12 cellular contexts compared by ENCODE assay signal in genomic region chr1:239784896-239785295, GRCh38.
DNase-seq lines count a peak whose midpoint lies in the region; ATAC-seq and TF ChIP-seq lines count a peak whose summit lies in the region.
"Had no signal": no experiment of that assay in that cellular context is flagged by ENCODE, and none has a peak within 500 bp of the region (broad histone marks: within the 10 kb centered on the region; RNA-seq: fewer than 3 reads in every experiment).

No MANE protein-coding gene starts in this region.

- no peak for TF ChIP-seq CTCF in SK-N-SH (IDR thresholded peaks at IDR 0.05)
- no peak for TF ChIP-seq CTCF in brain (conservative IDR thresholded peaks at IDR 0.05)
- no peak for TF ChIP-seq CTCF in upper lobe of right lung (IDR thresholded peaks at IDR 0.05)

- H3K9me3 ChIP-seq in SK-N-SH (no peaks in the 10 kb centered on the region), upper lobe of right lung (no peaks in the 10 kb centered on the region)
- H3K9me3 ChIP-seq: HAP-1 had no signal

- WGBS in SK-N-SH (ENCODE audit: low lambda C conversion rate), result 62% methylated on average over 3 of the region's 3 CpGs

- peaks cover 0 to 14% of the 10 kb centered on the region in 2 experiments; a peak in 2 of 4 replicates for H3K4me1 ChIP-seq in SK-N-SH (ENCODE audit: control insufficient read depth in 1 of 2, insufficient read depth in 2 of 2, low read depth in 1 of 2, low read length in 1 of 2)
- H3K4me1 ChIP-seq in upper lobe of right lung, result no peaks in the 10 kb centered on the region
- H3K4me1 ChIP-seq: HAP-1 had no signal

- CTCF ChIA-PET in SK-N-SH (lab: Yijun Ruan, JAX), result interaction anchor here (1.0 kb wide), 1 partner anchor 13 kb away, joined by 3 read pairs; no protein-coding TSS in a partner anchor

- no peaks in the 10 kb centered on the region for H4K20me1 ChIP-seq in SK-N-SH (ENCODE audit: insufficient read depth)

- H3K9ac ChIP-seq in SK-N-SH, result no peak overlapping the region

- H3K9me3 Mint-ChIP-seq in brain, result peaks cover 0 to 36% (median 3%) of the 10 kb centered on the region in 5 experiments

- H3K4me2 ChIP-seq in SK-N-SH, result no peak overlapping the region

- POLR2A ChIA-PET in SK-N-SH (lab: Yijun Ruan, JAX), result no interaction called here

- no peak for ATAC-seq in SK-N-SH treated with all-trans-retinoic acid at 6 μM for 48 hours
- no peak for ATAC-seq in upper lobe of right lung

- H3K79me2 ChIP-seq in SK-N-SH (ENCODE audit: insufficient read depth), result no peaks in the 10 kb centered on the region

- H3K27me3 ChIP-seq in SK-N-SH (ENCODE audit: insufficient read depth) (no peaks in the 10 kb centered on the region; the same call in 1 of the 2 replicates), upper lobe of right lung (no peaks in the 10 kb centered on the region)

- no peak overlapping the region for H2AFZ ChIP-seq in SK-N-SH (ENCODE audit: low read depth)

- DNase-seq in SK-N-SH (no peak), NCI-H446 (lab: John Stamatoyannopoulos, UW) (peak; percentile 35 to 74), DMS79 (lab: John Stamatoyannopoulos, UW) (no peak), upper lobe of right lung (no peak), HuH-7 (ENCODE audit: low spot score) (no peak)
- DNase-seq: CD4-positive, alpha-beta memory T cell; GOT3; KBM-7 had no signal

- no peak for TF ChIP-seq RAD21 in SK-N-SH (IDR thresholded peaks at IDR 0.05; ENCODE audit: low read length)

- no peaks in the 10 kb centered on the region for H3K9me2 ChIP-seq in SK-N-SH

- no peaks in the 10 kb centered on the region for H3K27me3 Mint-ChIP-seq in brain
- H3K27me3 Mint-ChIP-seq: B cell; CD4-positive, alpha-beta memory T cell had no signal

- peaks cover 0 to 7% of the 10 kb centered on the region in 2 experiments for H3K36me3 ChIP-seq in SK-N-SH (replicated peaks in 1 of 2; ENCODE audit: control insufficient read depth in 1 of 2, insufficient read depth in 2 of 2, low read length in 1 of 2)
- no peaks in the 10 kb centered on the region for H3K36me3 ChIP-seq in upper lobe of right lung
- H3K36me3 ChIP-seq: HAP-1 had no signal

- no peak for TF ChIP-seq EP300 in SK-N-SH (IDR thresholded peaks at IDR 0.05; ENCODE audit: borderline replicate concordance in 1 of 2, low read depth in 1 of 2, low read length in 1 of 2)

- H3K4me3 ChIP-seq in SK-N-SH (ENCODE audit: low read depth in 2 of 2, low read length in 1 of 2), result no peak overlapping the region
- no peak overlapping the region for H3K4me3 ChIP-seq in upper lobe of right lung
- H3K4me3 ChIP-seq: HAP-1 had no signal

- intact Hi-C loops in upper lobe of right lung (cut with DNase I), result no loop called here

- no peaks in the 10 kb centered on the region for H3K36me3 Mint-ChIP-seq in brain
- H3K36me3 Mint-ChIP-seq: CD4-positive, alpha-beta memory T cell had no signal

- H3K27ac Mint-ChIP-seq in brain, result peak overlapping the region in 4 of 5 experiments; percentile 22 to 66 (median 60)
- H3K27ac Mint-ChIP-seq: B cell; CD4-positive, alpha-beta memory T cell had no signal

- peak overlapping the region in 1 of 5 experiments; percentile 44 for H3K4me3 Mint-ChIP-seq in brain
- H3K4me3 Mint-ChIP-seq: B cell; CD4-positive, alpha-beta memory T cell had no signal

- peaks cover 16% of the 10 kb centered on the region for H3K4me1 Mint-ChIP-seq in brain
- H3K4me1 Mint-ChIP-seq: B cell had no signal

- peak overlapping the region in 1 of 2 experiments; percentile 17; a peak in 2 of 4 replicates for H3K27ac ChIP-seq in SK-N-SH (ENCODE audit: low read depth in 2 of 2, low read length in 1 of 2)
- no peak overlapping the region for H3K27ac ChIP-seq in upper lobe of right lung

- no peaks in the 10 kb centered on the region for H3F3A ChIP-seq in SK-N-SH (replicated peaks; ENCODE audit: insufficient read depth)

TF ChIP-seq in SK-N-SH, 30 proteins besides CTCF, POLR2A, EP300 and RAD21:
- TF ChIP-seq REST (IDR thresholded peaks at IDR 0.05; ENCODE audit: low read depth, low read length), result no peak
- TF ChIP-seq YY1 (IDR thresholded peaks at IDR 0.05; ENCODE audit: low read depth), result no peak
- TF ChIP-seq GATA2 (CRISPR knock-in tag; IDR thresholded peaks at IDR 0.05), result peak; percentile 36; the same call in 1 of the 2 replicates
- no peak for TF ChIP-seq MXI1 (IDR thresholded peaks at IDR 0.05; ENCODE audit: low read depth, low read length)
- TF ChIP-seq NRF1 (IDR thresholded peaks at IDR 0.05; ENCODE audit: low read depth, low read length), result no peak
- no peak for TF ChIP-seq IRF3 (IDR thresholded peaks at IDR 0.05; ENCODE audit: low read depth, low read length)
- no peak for TF ChIP-seq RCOR1 (IDR thresholded peaks at IDR 0.05; ENCODE audit: low read length)

TF ChIP-seq in SK-N-SH treated with all-trans-retinoic acid at 6 μM for 48 hours, 23 proteins besides CTCF, POLR2A, EP300 and RAD21 (continues in another document):
- TF ChIP-seq PATZ1 (CRISPR knock-in tag; IDR thresholded peaks at IDR 0.05; ENCODE audit: borderline replicate concordance), result no peak
- TF ChIP-seq ZC3H10 (CRISPR knock-in tag; IDR thresholded peaks at IDR 0.05), result no peak
- no peak for TF ChIP-seq CSDC2 (CRISPR knock-in tag; IDR thresholded peaks at IDR 0.05)
- TF ChIP-seq SNAI2 (CRISPR knock-in tag; IDR thresholded peaks at IDR 0.05), result no peak
- TF ChIP-seq CREB5 (CRISPR knock-in tag; IDR thresholded peaks at IDR 0.05; ENCODE audit: low read depth), result no peak
- no peak for TF ChIP-seq POU6F1 (CRISPR knock-in tag; IDR thresholded peaks at IDR 0.05; ENCODE audit: borderline replicate concordance, low read depth)
- TF ChIP-seq TCF4 (CRISPR knock-in tag; IDR thresholded peaks at IDR 0.05; ENCODE audit: borderline replicate concordance), result no peak
- no peak for TF ChIP-seq ZNF8 (CRISPR knock-in tag; IDR thresholded peaks at IDR 0.05)
- TF ChIP-seq TSHZ2 (CRISPR knock-in tag; IDR thresholded peaks at IDR 0.05), result no peak
- no peak for TF ChIP-seq ZNF70 (CRISPR knock-in tag; IDR thresholded peaks at IDR 0.05)
- no peak for TF ChIP-seq ESRRG (CRISPR knock-in tag; IDR thresholded peaks at IDR 0.05)
- TF ChIP-seq GLIS3 (CRISPR knock-in tag; IDR thresholded peaks at IDR 0.05), result no peak

Comparison
In these comparisons a context has a peak if more than half of its experiments do, and no peak if none do; other contexts are left out.
1. DNase-seq: peak in NCI-H446 (2 of 2); none in SK-N-SH (single experiment), DMS79 (single experiment), upper lobe of right lung (single experiment) and HuH-7 (single experiment).